22 cellular contexts compared by ENCODE assay signal in genomic region chr16:5851583-5851982, GRCh38.
"Had no signal": no experiment of that assay in that cellular context is flagged by ENCODE, and none has a peak within 500 bp of the region (broad histone marks: within the 10 kb centered on the region; RNA-seq: fewer than 3 reads in every experiment).

No MANE protein-coding gene starts in this region.

- H3K27ac Mint-ChIP-seq: activated CD4-positive, alpha-beta T cell treated with anti-CD3 and anti-CD28 coated beads, Interleukin-2, amount 10 ng/mL, durations not matched to agents 7 days and 5 days; activated CD8-positive, alpha-beta T cell treated with anti-CD3 and anti-CD28 coated beads, Interleukin-2, amount 10 ng/mL, durations not matched to agents 7 days and 5 days; activated naive CD4-positive, alpha-beta T cell treated with anti-CD3 and anti-CD28 coated beads, Interleukin-2, amount 10 ng/mL, durations not matched to agents 7 days and 5 days; activated naive CD8-positive, alpha-beta T cell treated with anti-CD3 and anti-CD28 coated beads, Interleukin-2, amount 50 U/mL, for 24 hours; activated T-cell treated with anti-CD3 and anti-CD28 coated beads, Interleukin-2, amount 50 U/mL, for 24 hours; naive thymus-derived CD8-positive, alpha-beta T cell; stimulated activated memory B cell treated with anti-CD40 and anti-IgM and Interleukin-4, amounts not matched to agents 10 μg/mL and 1 μg/mL and 100 μg/mL, for 72 hours had no signal

- FAIRE-seq: keratinocyte, pancreas had no signal

- H3K4me1 Mint-ChIP-seq: activated CD4-positive, alpha-beta T cell treated with anti-CD3 and anti-CD28 coated beads, Interleukin-2, amount 10 ng/mL, durations not matched to agents 7 days and 5 days; activated naive CD4-positive, alpha-beta T cell treated with anti-CD3 and anti-CD28 coated beads, Interleukin-2, amount 10 ng/mL, durations not matched to agents 7 days and 5 days; activated naive CD8-positive, alpha-beta T cell treated with anti-CD3 and anti-CD28 coated beads, Interleukin-2, amount 50 U/mL, for 24 hours; naive thymus-derived CD8-positive, alpha-beta T cell; stimulated activated memory B cell treated with anti-CD40 and anti-IgM and Interleukin-4, amounts not matched to agents 10 μg/mL and 1 μg/mL and 100 μg/mL, for 72 hours had no signal

- DNase-seq: activated CD4-positive, alpha-beta T cell treated with anti-CD3 and anti-CD28 coated beads, Interleukin-2, amount 10 ng/mL, durations not matched to agents 7 days and 5 days; activated CD8-positive, alpha-beta T cell treated with anti-CD3 and anti-CD28 coated beads, Interleukin-2, amount 10 ng/mL, durations not matched to agents 7 days and 5 days; activated naive CD4-positive, alpha-beta T cell treated with anti-CD3 and anti-CD28 coated beads, Interleukin-2, amount 10 ng/mL, durations not matched to agents 7 days and 5 days; activated naive CD8-positive, alpha-beta T cell treated with anti-CD3 and anti-CD28 coated beads, Interleukin-2, amount 50 U/mL, for 24 hours; activated T-cell treated with anti-CD3 and anti-CD28 coated beads, Interleukin-2, amount 50 U/mL, for 24 hours; anterior cingulate cortex; cortex of kidney; effector CD4-positive, alpha-beta T cell; gastrocnemius medialis; head of caudate nucleus; mesendoderm; naive thymus-derived CD8-positive, alpha-beta T cell; pancreas; stimulated activated CD4-positive, alpha-beta T cell treated with anti-CD3 and anti-CD28 coated beads, Interleukin-4, amount 100 ng/mL, for 4 hours; upper lobe of left lung had no signal

- H3K27me3 Mint-ChIP-seq: activated CD4-positive, alpha-beta T cell treated with anti-CD3 and anti-CD28 coated beads, Interleukin-2, amount 10 ng/mL, durations not matched to agents 7 days and 5 days; activated naive CD4-positive, alpha-beta T cell treated with anti-CD3 and anti-CD28 coated beads, Interleukin-2, amount 10 ng/mL, durations not matched to agents 7 days and 5 days; activated T-cell treated with anti-CD3 and anti-CD28 coated beads, Interleukin-2, amount 50 U/mL, for 24 hours; naive thymus-derived CD8-positive, alpha-beta T cell; stimulated activated memory B cell treated with anti-CD40 and anti-IgM and Interleukin-4, amounts not matched to agents 10 μg/mL and 1 μg/mL and 100 μg/mL, for 72 hours had no signal

- H3K36me3 ChIP-seq: gastrocnemius medialis, neutrophil, pancreas, thoracic aorta, upper lobe of left lung had no signal

- H3K4me3 ChIP-seq: gastrocnemius medialis, pancreas, thoracic aorta, upper lobe of left lung had no signal

- H3K27ac ChIP-seq: gastrocnemius medialis, neutrophil, pancreas, thoracic aorta, upper lobe of left lung had no signal

- ATAC-seq: activated CD4-positive, CD25-positive, alpha-beta regulatory T cell treated with anti-CD3 and anti-CD28 coated beads, Interleukin-2, amount 50 U/mL, for 24 hours; activated CD8-positive, alpha-beta T cell treated with anti-CD3 and anti-CD28 coated beads, Interleukin-2, amount 10 ng/mL, durations not matched to agents 7 days and 5 days; activated naive CD8-positive, alpha-beta T cell treated with anti-CD3 and anti-CD28 coated beads, Interleukin-2, amount 50 U/mL, for 24 hours; esophagus mucosa; gastrocnemius medialis; naive thymus-derived CD8-positive, alpha-beta T cell; pancreas; sciatic nerve; stimulated activated memory B cell treated with anti-CD40 and anti-IgM and Interleukin-4, amounts not matched to agents 10 μg/mL and 1 μg/mL and 100 μg/mL, for 72 hours had no signal

- H3K9me3 Mint-ChIP-seq: activated CD4-positive, alpha-beta T cell treated with anti-CD3 and anti-CD28 coated beads, Interleukin-2, amount 10 ng/mL, durations not matched to agents 7 days and 5 days had no signal

- H3K4me3 Mint-ChIP-seq: activated CD4-positive, alpha-beta T cell treated with anti-CD3 and anti-CD28 coated beads, Interleukin-2, amount 10 ng/mL, durations not matched to agents 7 days and 5 days; activated CD8-positive, alpha-beta T cell treated with anti-CD3 and anti-CD28 coated beads, Interleukin-2, amount 10 ng/mL, durations not matched to agents 7 days and 5 days; activated naive CD4-positive, alpha-beta T cell treated with anti-CD3 and anti-CD28 coated beads, Interleukin-2, amount 10 ng/mL, durations not matched to agents 7 days and 5 days; activated naive CD8-positive, alpha-beta T cell treated with anti-CD3 and anti-CD28 coated beads, Interleukin-2, amount 50 U/mL, for 24 hours; activated T-cell treated with anti-CD3 and anti-CD28 coated beads, Interleukin-2, amount 50 U/mL, for 24 hours; naive thymus-derived CD8-positive, alpha-beta T cell; stimulated activated memory B cell treated with anti-CD40 and anti-IgM and Interleukin-4, amounts not matched to agents 10 μg/mL and 1 μg/mL and 100 μg/mL, for 72 hours had no signal

- H3K9me3 ChIP-seq: gastrocnemius medialis, neutrophil, pancreas, thoracic aorta, upper lobe of left lung had no signal

- H3K36me3 Mint-ChIP-seq: activated naive CD4-positive, alpha-beta T cell treated with anti-CD3 and anti-CD28 coated beads, Interleukin-2, amount 10 ng/mL, durations not matched to agents 7 days and 5 days; naive thymus-derived CD8-positive, alpha-beta T cell; stimulated activated memory B cell treated with anti-CD40 and anti-IgM and Interleukin-4, amounts not matched to agents 10 μg/mL and 1 μg/mL and 100 μg/mL, for 72 hours had no signal

- H3K4me1 ChIP-seq: gastrocnemius medialis, pancreas, upper lobe of left lung had no signal

- H3K27me3 ChIP-seq: gastrocnemius medialis, neutrophil, pancreas, upper lobe of left lung had no signal
